1 cellular context compared by ENCODE assay signal in the genomic region with DNA sequence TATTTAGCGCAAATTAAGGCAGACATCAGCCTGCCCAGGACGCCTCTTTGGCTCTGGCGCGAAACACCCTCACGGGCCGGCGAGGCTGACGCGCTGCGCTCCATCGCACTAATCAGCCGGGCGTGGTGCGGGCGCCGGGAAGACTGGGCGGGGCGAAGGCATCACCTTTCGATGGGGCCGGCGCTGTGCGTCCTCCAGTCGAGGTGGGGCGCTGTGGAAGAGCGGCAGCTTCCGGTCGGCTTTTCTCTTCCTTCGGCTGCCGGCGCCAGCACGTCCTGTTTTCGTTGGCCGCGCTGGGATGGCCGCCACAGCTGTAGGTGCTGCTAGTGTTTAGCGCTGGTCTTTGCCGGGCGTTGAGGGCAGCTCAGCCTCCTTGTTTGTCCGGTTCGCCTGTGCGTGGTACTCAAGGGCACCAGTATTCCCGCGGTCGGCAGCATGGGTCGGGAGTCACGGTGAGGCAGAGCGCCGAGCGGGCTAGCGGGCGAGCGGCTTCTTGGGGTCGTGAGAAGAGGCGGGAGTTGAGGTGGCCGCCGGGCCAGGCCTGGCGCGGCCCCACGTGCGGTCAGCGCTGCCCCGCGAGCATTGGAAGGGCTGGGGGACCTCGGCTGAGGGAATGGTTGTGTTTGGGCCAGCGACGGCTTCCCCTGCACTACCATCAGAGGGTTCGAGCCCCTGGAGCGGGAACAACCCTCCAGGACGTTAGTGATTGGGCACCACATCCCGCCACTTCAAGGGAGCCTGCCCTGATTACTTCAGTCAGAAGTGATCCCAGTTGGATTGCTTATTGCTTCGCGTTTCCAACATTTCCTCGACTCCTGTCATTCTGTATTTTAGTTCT.
TF ChIP-seq lines count a peak whose summit lies in the region.

A gene with protein sequence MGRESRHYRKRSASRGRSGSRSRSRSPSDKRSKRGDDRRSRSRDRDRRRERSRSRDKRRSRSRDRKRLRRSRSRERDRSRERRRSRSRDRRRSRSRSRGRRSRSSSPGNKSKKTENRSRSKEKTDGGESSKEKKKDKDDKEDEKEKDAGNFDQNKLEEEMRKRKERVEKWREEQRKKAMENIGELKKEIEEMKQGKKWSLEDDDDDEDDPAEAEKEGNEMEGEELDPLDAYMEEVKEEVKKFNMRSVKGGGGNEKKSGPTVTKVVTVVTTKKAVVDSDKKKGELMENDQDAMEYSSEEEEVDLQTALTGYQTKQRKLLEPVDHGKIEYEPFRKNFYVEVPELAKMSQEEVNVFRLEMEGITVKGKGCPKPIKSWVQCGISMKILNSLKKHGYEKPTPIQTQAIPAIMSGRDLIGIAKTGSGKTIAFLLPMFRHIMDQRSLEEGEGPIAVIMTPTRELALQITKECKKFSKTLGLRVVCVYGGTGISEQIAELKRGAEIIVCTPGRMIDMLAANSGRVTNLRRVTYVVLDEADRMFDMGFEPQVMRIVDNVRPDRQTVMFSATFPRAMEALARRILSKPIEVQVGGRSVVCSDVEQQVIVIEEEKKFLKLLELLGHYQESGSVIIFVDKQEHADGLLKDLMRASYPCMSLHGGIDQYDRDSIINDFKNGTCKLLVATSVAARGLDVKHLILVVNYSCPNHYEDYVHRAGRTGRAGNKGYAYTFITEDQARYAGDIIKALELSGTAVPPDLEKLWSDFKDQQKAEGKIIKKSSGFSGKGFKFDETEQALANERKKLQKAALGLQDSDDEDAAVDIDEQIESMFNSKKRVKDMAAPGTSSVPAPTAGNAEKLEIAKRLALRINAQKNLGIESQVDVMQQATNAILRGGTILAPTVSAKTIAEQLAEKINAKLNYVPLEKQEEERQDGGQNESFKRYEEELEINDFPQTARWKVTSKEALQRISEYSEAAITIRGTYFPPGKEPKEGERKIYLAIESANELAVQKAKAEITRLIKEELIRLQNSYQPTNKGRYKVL (plus strand): TSS at position 276 of the 838 bp plus-strand sequence. CDS start 160 bp downstream, at position 436.

TF ChIP-seq in HCT116, 20 proteins besides CTCF, POLR2A, EP300 and RAD21 (continued from another document):
- TF ChIP-seq CEBPB (IDR thresholded peaks at IDR 0.05; ENCODE audit: low read depth) = no peak
- TF ChIP-seq, protein P1, sequence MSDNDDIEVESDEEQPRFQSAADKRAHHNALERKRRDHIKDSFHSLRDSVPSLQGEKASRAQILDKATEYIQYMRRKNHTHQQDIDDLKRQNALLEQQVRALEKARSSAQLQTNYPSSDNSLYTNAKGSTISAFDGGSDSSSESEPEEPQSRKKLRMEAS (IDR thresholded peaks at IDR 0.05) = peak; percentile 95
- TF ChIP-seq, protein P2, sequence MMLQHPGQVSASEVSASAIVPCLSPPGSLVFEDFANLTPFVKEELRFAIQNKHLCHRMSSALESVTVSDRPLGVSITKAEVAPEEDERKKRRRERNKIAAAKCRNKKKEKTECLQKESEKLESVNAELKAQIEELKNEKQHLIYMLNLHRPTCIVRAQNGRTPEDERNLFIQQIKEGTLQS (IDR thresholded peaks at IDR 0.05) = no peak; the same call in 1 of the 2 replicates
- peak; percentile 93 for TF ChIP-seq YY1 (IDR thresholded peaks at IDR 0.05; ENCODE audit: extremely low read depth, insufficient replicate concordance, low read depth, low read length)
- TF ChIP-seq SIN3A (IDR thresholded peaks at IDR 0.05; ENCODE audit: low read depth) = peak; percentile 97
- TF ChIP-seq CBX3 (IDR thresholded peaks at IDR 0.05; ENCODE audit: low read depth) = peak; percentile 99
- TF ChIP-seq FOSL1 (IDR thresholded peaks at IDR 0.05; ENCODE audit: low read depth) = peak; percentile 22; the same call in 1 of the 2 replicates
- no peak; the same call in 1 of the 2 replicates for TF ChIP-seq EGR1 (IDR thresholded peaks at IDR 0.05; ENCODE audit: low read depth)
- TF ChIP-seq, protein P3, sequence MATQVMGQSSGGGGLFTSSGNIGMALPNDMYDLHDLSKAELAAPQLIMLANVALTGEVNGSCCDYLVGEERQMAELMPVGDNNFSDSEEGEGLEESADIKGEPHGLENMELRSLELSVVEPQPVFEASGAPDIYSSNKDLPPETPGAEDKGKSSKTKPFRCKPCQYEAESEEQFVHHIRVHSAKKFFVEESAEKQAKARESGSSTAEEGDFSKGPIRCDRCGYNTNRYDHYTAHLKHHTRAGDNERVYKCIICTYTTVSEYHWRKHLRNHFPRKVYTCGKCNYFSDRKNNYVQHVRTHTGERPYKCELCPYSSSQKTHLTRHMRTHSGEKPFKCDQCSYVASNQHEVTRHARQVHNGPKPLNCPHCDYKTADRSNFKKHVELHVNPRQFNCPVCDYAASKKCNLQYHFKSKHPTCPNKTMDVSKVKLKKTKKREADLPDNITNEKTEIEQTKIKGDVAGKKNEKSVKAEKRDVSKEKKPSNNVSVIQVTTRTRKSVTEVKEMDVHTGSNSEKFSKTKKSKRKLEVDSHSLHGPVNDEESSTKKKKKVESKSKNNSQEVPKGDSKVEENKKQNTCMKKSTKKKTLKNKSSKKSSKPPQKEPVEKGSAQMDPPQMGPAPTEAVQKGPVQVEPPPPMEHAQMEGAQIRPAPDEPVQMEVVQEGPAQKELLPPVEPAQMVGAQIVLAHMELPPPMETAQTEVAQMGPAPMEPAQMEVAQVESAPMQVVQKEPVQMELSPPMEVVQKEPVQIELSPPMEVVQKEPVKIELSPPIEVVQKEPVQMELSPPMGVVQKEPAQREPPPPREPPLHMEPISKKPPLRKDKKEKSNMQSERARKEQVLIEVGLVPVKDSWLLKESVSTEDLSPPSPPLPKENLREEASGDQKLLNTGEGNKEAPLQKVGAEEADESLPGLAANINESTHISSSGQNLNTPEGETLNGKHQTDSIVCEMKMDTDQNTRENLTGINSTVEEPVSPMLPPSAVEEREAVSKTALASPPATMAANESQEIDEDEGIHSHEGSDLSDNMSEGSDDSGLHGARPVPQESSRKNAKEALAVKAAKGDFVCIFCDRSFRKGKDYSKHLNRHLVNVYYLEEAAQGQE (IDR thresholded peaks at IDR 0.05; ENCODE audit: low read depth) = no peak
- no peak for TF ChIP-seq EZH2phosphoT487 (IDR thresholded peaks at IDR 0.05; ENCODE audit: borderline replicate concordance)
- TF ChIP-seq SP1 (IDR thresholded peaks at IDR 0.05; ENCODE audit: low read depth) = peak; percentile 75; the same call in 1 of the 2 replicates
